In the genomic region with DNA sequence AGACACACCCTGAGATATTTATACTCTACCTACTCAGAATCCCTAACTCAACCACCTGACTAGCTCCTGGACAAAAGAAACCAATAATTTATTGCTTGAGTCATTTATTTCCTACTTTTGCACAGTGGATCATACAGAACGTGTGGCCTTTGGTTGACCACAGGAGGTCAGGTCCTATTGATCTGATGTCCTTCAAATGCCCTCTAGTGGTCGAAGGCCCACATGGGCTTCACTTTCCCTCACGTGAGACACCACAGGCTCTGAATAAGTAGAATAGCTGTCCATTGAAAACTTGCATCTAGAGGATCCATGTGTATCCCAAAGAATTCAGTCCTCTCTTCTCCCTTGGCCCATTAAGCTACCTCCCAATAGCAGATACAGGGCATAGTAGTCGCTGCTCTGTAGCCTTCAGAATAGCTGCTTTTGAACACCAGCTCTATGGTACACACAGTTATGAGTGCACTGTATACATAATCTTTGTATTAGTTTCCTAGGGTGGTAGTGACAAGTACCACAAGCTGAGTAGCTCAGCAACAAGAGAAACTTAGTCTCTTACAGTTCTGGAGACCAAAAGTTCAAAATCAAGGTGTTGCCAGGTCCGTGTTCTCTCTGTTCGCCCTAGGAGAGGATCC, we compare ENCODE assay signal across 9 cellular contexts.
DNase-seq lines count a peak whose midpoint lies in the region; ATAC-seq and TF ChIP-seq lines count a peak whose summit lies in the region.
"Had no signal": no experiment of that assay in that cellular context is flagged by ENCODE, and none has a peak within 500 bp of the region (broad histone marks: within the 10 kb centered on the region; RNA-seq: fewer than 3 reads in every experiment).

No MANE protein-coding gene starts in this region.

- no peak overlapping the region for H2AFZ ChIP-seq in hepatocyte

- H3K4me3 Mint-ChIP-seq in naive thymus-derived CD4-positive, alpha-beta T cell: no peak overlapping the region
- H3K4me3 Mint-ChIP-seq: natural killer cell treated with Interleukin-12 subunit alpha and Interleukin-12 subunit beta and Interleukin-15 and Interleukin-18, amount 100 ng/mL, for 72 hours had no signal

- H3K4me1 ChIP-seq in DOHH2 (ENCODE audit: control insufficient read depth, low read length): no peaks in the 10 kb centered on the region
- no peaks in the 10 kb centered on the region for H3K4me1 ChIP-seq in hepatocyte (ENCODE audit: insufficient read depth)
- H3K4me1 ChIP-seq in naive thymus-derived CD4-positive, alpha-beta T cell (ENCODE audit: control insufficient read depth in 2 of 2, insufficient read depth in 2 of 2, low read length in 2 of 2): no peaks in the 10 kb centered on the region

- CTCF ChIA-PET in naive thymus-derived CD4-positive, alpha-beta T cell (lab: Charles Lee): no interaction called here

- DNase-seq in RKO (ENCODE audit: low spot score) (peak; percentile 67), hepatocyte (ENCODE audit: low spot score) (peak; percentile 18)
- DNase-seq in naive thymus-derived CD4-positive, alpha-beta T cell: no peak

- H3F3A ChIP-seq in DOHH2 (ENCODE audit: control insufficient read depth, insufficient read depth): no peaks in the 10 kb centered on the region

- peaks cover 0 to 5% (median 0%) of the 10 kb centered on the region in 5 donors for H3K27me3 Mint-ChIP-seq in naive thymus-derived CD4-positive, alpha-beta T cell

- no peaks in the 10 kb centered on the region for H3K9me2 ChIP-seq in DOHH2 (replicated peaks; ENCODE audit: control insufficient read depth, low read length)
- H3K9me2 ChIP-seq in hepatocyte (replicated peaks; ENCODE audit: insufficient read depth): no peaks in the 10 kb centered on the region

- no peaks in the 10 kb centered on the region for H3K79me2 ChIP-seq in DOHH2 (ENCODE audit: control insufficient read depth, low read length)
- no peaks in the 10 kb centered on the region for H3K79me2 ChIP-seq in hepatocyte

- POLR2A ChIA-PET in naive thymus-derived CD4-positive, alpha-beta T cell (lab: Charles Lee): no interaction called here

- H3K4me2 ChIP-seq in DOHH2 (ENCODE audit: low read length): no peak overlapping the region
- no peak overlapping the region for H3K4me2 ChIP-seq in hepatocyte

- peak; percentile 91 for ATAC-seq in GM19023 (IDR thresholded peaks at IDR 0.05; ENCODE audit: unreplicated experiment)
- peak; percentile 74 for ATAC-seq in HG03460 (IDR thresholded peaks at IDR 0.05; ENCODE audit: unreplicated experiment)
- no peak for ATAC-seq in activated CD4-positive, CD25-positive, alpha-beta regulatory T cell treated with anti-CD3 and anti-CD28 coated beads, Interleukin-2, amount 50 U/mL, for 24 hours
- no peak for ATAC-seq in naive thymus-derived CD4-positive, alpha-beta T cell
- ATAC-seq in GM21737 (IDR thresholded peaks at IDR 0.05; ENCODE audit: unreplicated experiment): no peak

- intact Hi-C loops in naive thymus-derived CD4-positive, alpha-beta T cell (cut with micrococcal nuclease): no loop called here

- H4K20me1 ChIP-seq in DOHH2 (ENCODE audit: control insufficient read depth, insufficient read depth, low read depth, low read length): no peaks in the 10 kb centered on the region
- no peaks in the 10 kb centered on the region for H4K20me1 ChIP-seq in hepatocyte (ENCODE audit: insufficient read depth, poor library complexity, severe bottlenecking)

- H3K27me3 ChIP-seq in DOHH2 (ENCODE audit: control insufficient read depth, low read length) (no peaks in the 10 kb centered on the region), hepatocyte (no peaks in the 10 kb centered on the region)
- H3K27me3 ChIP-seq in naive thymus-derived CD4-positive, alpha-beta T cell (ENCODE audit: control insufficient read depth in 2 of 2, insufficient read depth in 2 of 2, low read length in 2 of 2): no peaks in the 10 kb centered on the region

- H3K9me3 ChIP-seq in DOHH2 (ENCODE audit: control insufficient read depth, insufficient read depth, low read length): no peaks in the 10 kb centered on the region
- H3K9me3 ChIP-seq in hepatocyte (ENCODE audit: low read depth): no peaks in the 10 kb centered on the region
- H3K9me3 ChIP-seq in naive thymus-derived CD4-positive, alpha-beta T cell (ENCODE audit: control insufficient read depth in 2 of 3, low read length in 3 of 3): no peaks in the 10 kb centered on the region

- H3K36me3 ChIP-seq in DOHH2 (ENCODE audit: control insufficient read depth, low read length) (no peaks in the 10 kb centered on the region), hepatocyte (replicated peaks; ENCODE audit: insufficient read depth, low read depth) (no peaks in the 10 kb centered on the region)
- H3K36me3 ChIP-seq in naive thymus-derived CD4-positive, alpha-beta T cell (ENCODE audit: control insufficient read depth in 2 of 3, insufficient read depth in 3 of 3, low read length in 3 of 3): no peaks in the 10 kb centered on the region

- 39% methylated on average over 6 of the region's 6 CpGs for WGBS in hepatocyte (ENCODE audit: low lambda C conversion rate, missing lambda C conversion rate)

- H3K4me1 Mint-ChIP-seq in naive thymus-derived CD4-positive, alpha-beta T cell: no peaks in the 10 kb centered on the region

- no peak overlapping the region for H3K4me3 ChIP-seq in DOHH2 (ENCODE audit: low read length)
- H3K4me3 ChIP-seq in hepatocyte: no peak overlapping the region
- no peak overlapping the region for H3K4me3 ChIP-seq in naive thymus-derived CD4-positive, alpha-beta T cell (ENCODE audit: low read length)

- H3K36me3 Mint-ChIP-seq in naive thymus-derived CD4-positive, alpha-beta T cell: no peaks in the 10 kb centered on the region
- H3K36me3 Mint-ChIP-seq: natural killer cell treated with Interleukin-12 subunit alpha and Interleukin-12 subunit beta and Interleukin-15 and Interleukin-18, amount 100 ng/mL, for 72 hours had no signal

- TF ChIP-seq CTCF in DOHH2 (IDR thresholded peaks at IDR 0.05; ENCODE audit: low read depth, low read length, poor library complexity, severe bottlenecking): peak; percentile 67
- TF ChIP-seq CTCF in hepatocyte (IDR thresholded peaks at IDR 0.05; ENCODE audit: poor library complexity): peak; percentile 25

- H3K27ac ChIP-seq in DOHH2 (ENCODE audit: low read depth, low read length): no peak overlapping the region
- H3K27ac ChIP-seq in hepatocyte: no peak overlapping the region
- H3K27ac ChIP-seq in naive thymus-derived CD4-positive, alpha-beta T cell (ENCODE audit: low read depth, low read length): no peak overlapping the region

- H3K9me3 Mint-ChIP-seq in naive thymus-derived CD4-positive, alpha-beta T cell: peaks cover 0 to 1% (median 0%) of the 10 kb centered on the region in 11 donors
- H3K9me3 Mint-ChIP-seq: natural killer cell treated with Interleukin-12 subunit alpha and Interleukin-12 subunit beta and Interleukin-15 and Interleukin-18, amount 100 ng/mL, for 72 hours had no signal

- no peak overlapping the region for H3K27ac Mint-ChIP-seq in naive thymus-derived CD4-positive, alpha-beta T cell
- H3K27ac Mint-ChIP-seq: natural killer cell treated with Interleukin-12 subunit alpha and Interleukin-12 subunit beta and Interleukin-15 and Interleukin-18, amount 100 ng/mL, for 72 hours had no signal

Comparison
In these comparisons a context has a peak if more than half of its experiments do, and no peak if none do; other contexts are left out.
1. ATAC-seq: peak in GM19023 (single experiment) and HG03460 (single experiment); none in activated CD4-positive, CD25-positive, alpha-beta regulatory T cell treated with anti-CD3 and anti-CD28 coated beads, Interleukin-2, amount 50 U/mL, for 24 hours (0 of 2), naive thymus-derived CD4-positive, alpha-beta T cell (single experiment) and GM21737 (single experiment).
2. DNase-seq: peak in RKO (single experiment) and hepatocyte (single experiment); none in naive thymus-derived CD4-positive, alpha-beta T cell (0 of 9).